ENCODE assay signal across 17 cellular contexts in the genomic region with DNA sequence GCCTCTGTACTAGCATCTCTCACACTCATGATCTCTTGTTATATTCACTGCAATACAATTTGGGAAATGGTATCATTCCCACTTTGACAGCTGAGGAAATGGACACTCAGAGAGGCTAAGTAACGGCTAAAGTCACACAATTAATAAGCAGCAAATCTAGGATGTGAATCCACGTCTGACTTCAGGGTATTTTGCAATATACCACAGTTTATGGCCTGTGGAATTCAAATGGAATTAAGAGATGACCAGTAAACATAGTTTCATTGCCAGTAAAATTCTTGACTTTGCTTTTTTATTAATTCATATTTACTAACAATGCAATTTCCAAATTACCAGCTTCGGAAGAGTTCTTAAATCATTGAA.
A peak's percentile ranks its signal among the peaks of the same experiment; 100 is the strongest.
DNase-seq lines count a peak whose midpoint lies in the region; ATAC-seq, FAIRE-seq and TF ChIP-seq lines count a peak whose summit lies in the region.
"Had no signal": no experiment of that assay in that cellular context is flagged by ENCODE, and none has a peak within 500 bp of the region (broad histone marks: within the 10 kb centered on the region; RNA-seq: fewer than 3 reads in every experiment).

No MANE protein-coding gene starts in this region.

- H3K27me3 ChIP-seq in heart right ventricle (no peaks in the 10 kb centered on the region), keratinocyte (ENCODE audit: control insufficient read depth, extremely low read depth, insufficient read depth, low read length) (no peaks in the 10 kb centered on the region), vagina (no peaks in the 10 kb centered on the region), foreskin keratinocyte (no peaks in the 10 kb centered on the region)
- H3K27me3 ChIP-seq: SJSA1 had no signal

- no peak overlapping the region for H3K9ac ChIP-seq in keratinocyte (ENCODE audit: control insufficient read depth, extremely low read depth, insufficient read depth, low read length)

- no peak overlapping the region for H2AFZ ChIP-seq in keratinocyte (ENCODE audit: control insufficient read depth, low read length)

- no peaks in the 10 kb centered on the region for H3K79me2 ChIP-seq in keratinocyte (ENCODE audit: control insufficient read depth, insufficient read depth, low read length)

- H3K36me3 ChIP-seq in heart right ventricle (peaks cover 0 to 7% (median 0%) of the 10 kb centered on the region in 9 donors), keratinocyte (ENCODE audit: control insufficient read depth in 2 of 2, extremely low read depth in 1 of 2, insufficient read depth in 2 of 2, low read length in 2 of 2) (no peaks in the 10 kb centered on the region), vagina (no peaks in the 10 kb centered on the region)
- H3K36me3 ChIP-seq: neutrophil, SJSA1 had no signal

- no peaks in the 10 kb centered on the region for H4K20me1 ChIP-seq in keratinocyte (ENCODE audit: control insufficient read depth, extremely low read depth, insufficient read depth, low read length)

- no peak overlapping the region for H3K4me3 ChIP-seq in heart right ventricle
- H3K4me3 ChIP-seq in keratinocyte (ENCODE audit: control insufficient read depth in 2 of 3, extremely low read depth in 1 of 3, insufficient read depth in 2 of 3, low read depth in 1 of 3, low read length in 3 of 3): no peak overlapping the region
- H3K4me3 ChIP-seq in vagina: no peak overlapping the region
- H3K4me3 ChIP-seq: SJSA1 had no signal

- TF ChIP-seq CTCF in heart right ventricle (IDR thresholded peaks at IDR 0.05): no peak
- no peak for TF ChIP-seq CTCF in keratinocyte (optimal IDR thresholded peaks at IDR 0.05 in 1 of 3, IDR thresholded peaks at IDR 0.05 in 1 of 3, conservative IDR thresholded peaks at IDR 0.05 in 1 of 3; ENCODE audit: extremely low read depth in 1 of 3, insufficient read depth in 2 of 3, low read length in 3 of 3)
- no peak for TF ChIP-seq CTCF in vagina (IDR thresholded peaks at IDR 0.05)
- no peak for TF ChIP-seq CTCF in foreskin keratinocyte (conservative IDR thresholded peaks at IDR 0.05)

- TF ChIP-seq POLR2A in vagina (IDR thresholded peaks at IDR 0.05): no peak

- no peaks in the 10 kb centered on the region for H3K9me1 ChIP-seq in keratinocyte (ENCODE audit: control insufficient read depth, extremely low read depth, insufficient read depth, low read length)

- dilution Hi-C loops in keratinocyte (cut with MboI; ENCODE audit: extremely low pct_ligation_motif_present, low sequenced_read_pairs): no loop called here

- H3K27ac ChIP-seq in heart right ventricle (peak overlapping the region in 7 of 10 donors; percentile 43 to 70 (median 52)), keratinocyte (ENCODE audit: control insufficient read depth, insufficient read depth, low read length) (no peak overlapping the region), vagina (peak overlapping the region; percentile 52), foreskin keratinocyte (no peak overlapping the region)
- H3K27ac ChIP-seq: neutrophil, SJSA1 had no signal

- H3K4me1 ChIP-seq in heart right ventricle: peaks cover 0 to 62% (median 31%) of the 10 kb centered on the region in 9 donors
- H3K4me1 ChIP-seq in keratinocyte (ENCODE audit: control insufficient read depth, extremely low read depth, insufficient read depth, low read length): peaks cover 28% of the 10 kb centered on the region
- H3K4me1 ChIP-seq in vagina: peaks cover 12% of the 10 kb centered on the region
- H3K4me1 ChIP-seq in foreskin keratinocyte: peaks cover 29% of the 10 kb centered on the region

- WGBS in heart right ventricle, 2 donors: 75 to 82% methylated on average over 3 of the region's 3 CpGs

- ATAC-seq in heart right ventricle (no peak), Right ventricle myocardium superior (ENCODE audit: poor library complexity) (no peak), foreskin keratinocyte (no peak)

- peak overlapping the region; percentile 46 for H3K4me2 ChIP-seq in keratinocyte (ENCODE audit: control insufficient read depth, extremely low read depth, insufficient read depth, low read depth, low read length)

- intact Hi-C loops in heart right ventricle (cut with DNase I): no loop called here
- intact Hi-C loops in Right ventricle myocardium superior (cut with DNase I): no loop called here
- intact Hi-C loops in vagina (cut with DNase I): no loop called here

- DNase-seq in heart right ventricle (no peak), Right ventricle myocardium superior (no peak), amniotic epithelial cell (ENCODE audit: low read depth) (peak; percentile 96), keratinocyte (ENCODE audit: low read depth, low spot score) (no peak), vagina (ENCODE audit: extremely low spot score in 2 of 2) (peak in 1 of 2 donors; percentile 47), foreskin keratinocyte (no peak), iPS-NIHi11 (ENCODE audit: low spot score) (no peak), C1 segment of cervical spinal cord (lab: John Stamatoyannopoulos, UW) (no peak)
- DNase-seq: activated CD4-positive, alpha-beta T cell treated with anti-CD3 and anti-CD28 coated beads, Interleukin-2, amount 50 U/mL, for 4 hours; activated effector memory CD4-positive, alpha-beta T cell treated with anti-CD3 and anti-CD28 coated beads, Interleukin-2, amount 50 U/mL, for 16 hours; DMS 273 treated with DMSO at 0.1 percent for 48 hours; NCI-H2171 treated with DMSO at 0.1 percent for 48 hours; small intestine had no signal

- no peak for FAIRE-seq in keratinocyte (lab: Jason Lieb, UNC)
- FAIRE-seq: endothelial cell of umbilical vein, H1, small intestine had no signal

- H3K9me3 ChIP-seq in heart right ventricle: peaks cover 0 to 3% (median 0%) of the 10 kb centered on the region in 11 donors
- H3K9me3 ChIP-seq in keratinocyte (ENCODE audit: control insufficient read depth, low read depth, low read length): no peaks in the 10 kb centered on the region
- no peaks in the 10 kb centered on the region for H3K9me3 ChIP-seq in vagina
- H3K9me3 ChIP-seq: neutrophil, SJSA1 had no signal

Comparison
In these comparisons a context has a peak if more than half of its experiments do, and no peak if none do; other contexts are left out.
1. H3K27ac ChIP-seq: peak in heart right ventricle (7 of 10) and vagina (single experiment); none in keratinocyte (single experiment) and foreskin keratinocyte (single experiment).